In the genomic region with DNA sequence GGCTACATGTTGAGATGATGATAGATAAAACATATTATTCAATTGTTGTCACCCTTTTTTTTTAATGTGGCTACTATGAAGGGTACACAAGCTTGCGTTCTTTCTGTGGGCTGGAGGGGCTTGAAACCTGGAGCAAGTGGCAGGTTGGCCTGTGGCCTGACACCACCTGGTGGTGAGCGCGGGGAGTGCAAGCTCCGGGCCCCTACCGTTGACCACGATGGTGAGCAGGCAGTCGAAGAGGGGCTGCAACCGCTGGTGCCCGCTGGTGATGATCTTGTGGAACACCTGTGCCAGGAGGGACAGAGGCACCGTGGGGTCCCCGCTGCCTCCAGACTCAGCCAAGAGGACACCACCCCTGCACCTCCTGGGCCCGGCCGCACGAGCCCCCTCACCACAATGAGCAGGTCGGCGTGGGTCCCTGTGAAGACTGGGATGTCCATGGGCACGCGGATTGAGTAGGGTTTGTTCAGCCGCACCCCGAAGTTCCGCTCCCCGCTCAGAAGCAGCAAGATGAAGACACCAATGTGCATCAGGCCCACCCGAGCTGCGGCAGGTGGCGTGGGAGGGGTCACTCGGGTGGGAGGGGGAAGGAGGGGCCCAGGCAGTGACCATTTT, we compare ENCODE assay signal across 9 cellular contexts. TPM values are rescaled to one million over a fixed set of nuclear protein-coding genes. Genes with fewer than 3 reads are reported as not detected.
DNase-seq lines count a peak whose midpoint lies in the region; FAIRE-seq and TF ChIP-seq lines count a peak whose summit lies in the region.
"Had no signal": no experiment of that assay in that cellular context is flagged by ENCODE, and none has a peak within 500 bp of the region (broad histone marks: within the 10 kb centered on the region; RNA-seq: fewer than 3 reads in every experiment).

No MANE protein-coding gene starts in this region.

- no peak overlapping the region for H2AFZ ChIP-seq in keratinocyte (ENCODE audit: control insufficient read depth, low read length)

- no peaks in the 10 kb centered on the region for H3K9me3 Mint-ChIP-seq in brain

- peaks cover 11% of the 10 kb centered on the region for H3K36me3 Mint-ChIP-seq in brain

- H3K27ac ChIP-seq in VCaP (no peak overlapping the region), keratinocyte (ENCODE audit: control insufficient read depth, insufficient read depth, low read length) (no peak overlapping the region)
- H3K27ac ChIP-seq: BLaER1 had no signal

- no peak overlapping the region for H3K9ac ChIP-seq in keratinocyte (ENCODE audit: control insufficient read depth, extremely low read depth, insufficient read depth, low read length)
- H3K9ac ChIP-seq: BLaER1 had no signal

- H3K27ac Mint-ChIP-seq in brain, result no peak overlapping the region

- peaks cover 6% of the 10 kb centered on the region for H3K27me3 ChIP-seq in keratinocyte (ENCODE audit: control insufficient read depth, extremely low read depth, insufficient read depth, low read length)
- H3K27me3 ChIP-seq: BLaER1 had no signal

- no peak overlapping the region for H3K4me3 ChIP-seq in keratinocyte (ENCODE audit: control insufficient read depth in 2 of 3, extremely low read depth in 1 of 3, insufficient read depth in 2 of 3, low read depth in 1 of 3, low read length in 3 of 3)
- H3K4me3 ChIP-seq: BLaER1 had no signal

- H3K9me3 ChIP-seq in keratinocyte (ENCODE audit: control insufficient read depth, low read depth, low read length), result peaks cover 3% of the 10 kb centered on the region
- H3K9me3 ChIP-seq: BLaER1 had no signal

- DNase-seq in NCI-H1436 (lab: John Stamatoyannopoulos, UW) (peak; percentile 38), NCI-H1436 treated with DMSO at 0.1 percent for 48 hours (lab: John Stamatoyannopoulos, UW) (no peak), NCI-H1930 (lab: John Stamatoyannopoulos, UW) (peak; percentile 8 to 70), keratinocyte (ENCODE audit: low read depth, low spot score) (no peak), NCI-H2107 (lab: John Stamatoyannopoulos, UW) (no peak)
- DNase-seq in stimulated activated CD4-positive, alpha-beta T cell treated with anti-CD3 and anti-CD28 coated beads, Interleukin-2, amount 100 ng/mL, for 48 hours, result peak; percentile 86 to 91

- H3K4me2 ChIP-seq in keratinocyte (ENCODE audit: control insufficient read depth, extremely low read depth, insufficient read depth, low read depth, low read length), result no peak overlapping the region
- H3K4me2 ChIP-seq: BLaER1 had no signal

- TF ChIP-seq CTCF in VCaP (conservative IDR thresholded peaks at IDR 0.05) (peak; percentile 95), brain (conservative IDR thresholded peaks at IDR 0.05) (peak; percentile 84 to 91), keratinocyte (optimal IDR thresholded peaks at IDR 0.05 in 1 of 3, IDR thresholded peaks at IDR 0.05 in 1 of 3, conservative IDR thresholded peaks at IDR 0.05 in 1 of 3; ENCODE audit: extremely low read depth in 1 of 3, insufficient read depth in 2 of 3, low read length in 3 of 3) (peak; percentile 86 to 96 (median 94))

- no peak for FAIRE-seq in keratinocyte (lab: Jason Lieb, UNC)

- H3K4me3 Mint-ChIP-seq in brain, result no peak overlapping the region

- no peaks in the 10 kb centered on the region for H3K9me1 ChIP-seq in keratinocyte (ENCODE audit: control insufficient read depth, extremely low read depth, insufficient read depth, low read length)

- peaks cover 2% of the 10 kb centered on the region for H3K27me3 Mint-ChIP-seq in brain

- no peaks in the 10 kb centered on the region for H3K36me3 ChIP-seq in keratinocyte (ENCODE audit: control insufficient read depth in 2 of 2, extremely low read depth in 1 of 2, insufficient read depth in 2 of 2, low read length in 2 of 2)
- H3K36me3 ChIP-seq: BLaER1 had no signal

- peaks cover 5% of the 10 kb centered on the region for H3K4me1 Mint-ChIP-seq in brain

- no peaks in the 10 kb centered on the region for H4K20me1 ChIP-seq in keratinocyte (ENCODE audit: control insufficient read depth, extremely low read depth, insufficient read depth, low read length)
- H4K20me1 ChIP-seq: BLaER1 had no signal

- dilution Hi-C loops in keratinocyte (cut with MboI; ENCODE audit: extremely low pct_ligation_motif_present, low sequenced_read_pairs), result no loop called here

- peaks cover 4% of the 10 kb centered on the region for H3K4me1 ChIP-seq in keratinocyte (ENCODE audit: control insufficient read depth, extremely low read depth, insufficient read depth, low read length)

- no peaks in the 10 kb centered on the region for H3K79me2 ChIP-seq in keratinocyte (ENCODE audit: control insufficient read depth, insufficient read depth, low read length)

RNA-seq across cellular contexts. Expression of a gene that starts 14.5 kb away (rescaled TPM):
- polyA plus RNA-seq in brain (ENCODE audit: insufficient read depth, low read depth, low replicate concordance) (93.8 TPM), keratinocyte (0.19 to 1.0 TPM (median 0.33 TPM) in 3 replicates)
- polyA plus RNA-seq in keratinocyte (2011; ENCODE audit: low read depth), result 2.1 TPM
- polyA plus RNA-seq in keratinocyte (2011; cell fraction: cytosol; rRNA removed), result 0.32 and 0.78 TPM in 2 replicates
- polyA plus RNA-seq in keratinocyte (2011; cell fraction: nucleus; rRNA removed), result 0.93 and 0.98 TPM in 2 replicates
- 0.11 and 2.1 TPM in 2 replicates for polyA plus RNA-seq in keratinocyte (2012; ENCODE audit: low replicate concordance)
- 0.46 to 1.9 TPM (median 0.86 TPM) in 3 replicates for polyA minus RNA-seq in keratinocyte
- not detected for polyA minus RNA-seq in keratinocyte (2011; cell fraction: cytosol; rRNA and poly(A)+ RNA removed)
- polyA minus RNA-seq in keratinocyte (2011; cell fraction: nucleus; rRNA and poly(A)+ RNA removed), result 0.74 and 1.1 TPM in 2 replicates

RNA-seq across cellular contexts. Expression of a gene that starts 22.3 kb away (rescaled TPM):
- polyA plus RNA-seq in brain (ENCODE audit: insufficient read depth, low read depth, low replicate concordance) (not detected), keratinocyte (0.03 to 0.05 TPM in 2 of 3 replicates, not detected in the other)
- polyA plus RNA-seq in keratinocyte (2011; ENCODE audit: low read depth), result not detected
- polyA plus RNA-seq in keratinocyte (2011; cell fraction: cytosol; rRNA removed), result not detected in 2 replicates
- polyA plus RNA-seq in keratinocyte (2011; cell fraction: nucleus; rRNA removed), result not detected in 2 replicates
- polyA plus RNA-seq in keratinocyte (2012; ENCODE audit: low replicate concordance), result not detected in 2 replicates
- not detected in 3 replicates for polyA minus RNA-seq in keratinocyte
- not detected for polyA minus RNA-seq in keratinocyte (2011; cell fraction: cytosol; rRNA and poly(A)+ RNA removed)
- not detected in 2 replicates for polyA minus RNA-seq in keratinocyte (2011; cell fraction: nucleus; rRNA and poly(A)+ RNA removed)

RNA-seq across cellular contexts. Expression of a gene that starts 29.4 kb away (rescaled TPM):
- polyA plus RNA-seq in brain (ENCODE audit: insufficient read depth, low read depth, low replicate concordance) (26.6 TPM), keratinocyte (7.1 to 16.0 TPM (median 9.3 TPM) in 3 replicates)
- polyA plus RNA-seq in keratinocyte (2011; ENCODE audit: low read depth), result 4.2 TPM
- polyA plus RNA-seq in keratinocyte (2011; cell fraction: cytosol; rRNA removed), result 11.5 and 21.7 TPM in 2 replicates
- 16.4 and 20.9 TPM in 2 replicates for polyA plus RNA-seq in keratinocyte (2011; cell fraction: nucleus; rRNA removed)
- 8.8 and 14.6 TPM in 2 replicates for polyA plus RNA-seq in keratinocyte (2012; ENCODE audit: low replicate concordance)
- 6.2 to 14.1 TPM (median 14.1 TPM) in 3 replicates for polyA minus RNA-seq in keratinocyte
- polyA minus RNA-seq in keratinocyte (2011; cell fraction: cytosol; rRNA and poly(A)+ RNA removed), result 27.0 TPM
- polyA minus RNA-seq in keratinocyte (2011; cell fraction: nucleus; rRNA and poly(A)+ RNA removed), result 9.2 and 9.8 TPM in 2 replicates

RNA-seq across cellular contexts. Expression of a gene that starts 34.0 kb away (rescaled TPM):
- not detected for polyA plus RNA-seq in brain (ENCODE audit: insufficient read depth, low read depth, low replicate concordance)
- 0.08 TPM in 1 of 3 replicates, not detected in the others for polyA plus RNA-seq in keratinocyte
- polyA plus RNA-seq in keratinocyte (2011; ENCODE audit: low read depth), result not detected
- polyA plus RNA-seq in keratinocyte (2011; cell fraction: cytosol; rRNA removed), result not detected in 2 replicates
- polyA plus RNA-seq in keratinocyte (2011; cell fraction: nucleus; rRNA removed), result 0.08 and 0.11 TPM in 2 replicates
- polyA plus RNA-seq in keratinocyte (2012; ENCODE audit: low replicate concordance), result not detected in 2 replicates
- polyA minus RNA-seq in keratinocyte, result 0.07 TPM in 1 of 3 replicates, not detected in the others
- polyA minus RNA-seq in keratinocyte (2011; cell fraction: cytosol; rRNA and poly(A)+ RNA removed), result not detected
- polyA minus RNA-seq in keratinocyte (2011; cell fraction: nucleus; rRNA and poly(A)+ RNA removed), result not detected in 2 replicates

RNA-seq across cellular contexts. Expression of a gene that starts 35.0 kb away (rescaled TPM):
- polyA plus RNA-seq in brain (ENCODE audit: insufficient read depth, low read depth, low replicate concordance) (not detected), keratinocyte (0.03 to 1.3 TPM (median 0.34 TPM) in 3 replicates)
- 0.64 TPM for polyA plus RNA-seq in keratinocyte (2011; ENCODE audit: low read depth)
- 0.22 and 0.81 TPM in 2 replicates for polyA plus RNA-seq in keratinocyte (2011; cell fraction: cytosol; rRNA removed)
- 0.61 and 1.00 TPM in 2 replicates for polyA plus RNA-seq in keratinocyte (2011; cell fraction: nucleus; rRNA removed)
- polyA plus RNA-seq in keratinocyte (2012; ENCODE audit: low replicate concordance), result 0.10 and 1.8 TPM in 2 replicates
- 3.3 to 5.8 TPM in 2 of 3 replicates, not detected in the other for polyA minus RNA-seq in keratinocyte
- 1.5 TPM for polyA minus RNA-seq in keratinocyte (2011; cell fraction: cytosol; rRNA and poly(A)+ RNA removed)
- polyA minus RNA-seq in keratinocyte (2011; cell fraction: nucleus; rRNA and poly(A)+ RNA removed), result 0.74 and 1.6 TPM in 2 replicates

Comparison
In these comparisons a context has a peak if more than half of its experiments do, and no peak if none do; other contexts are left out.
1. DNase-seq: peak in NCI-H1436 (single experiment), NCI-H1930 (2 of 2) and stimulated activated CD4-positive, alpha-beta T cell treated with anti-CD3 and anti-CD28 coated beads, Interleukin-2, amount 100 ng/mL, for 48 hours (2 of 2); none in NCI-H1436 treated with DMSO at 0.1 percent for 48 hours (single experiment), keratinocyte (single experiment) and NCI-H2107 (single experiment).
2. RNA of a gene that starts 14.5 kb away (polyA plus RNA-seq): 93.8 TPM in brain (single experiment); 0.11 to 2.1 TPM in keratinocyte; every median in the first group is over 10 times any median in the second.
3. Peak in every context shown above with its lines, with median percentiles within 50 percentile points of each other: CTCF ChIP-seq.